Comparison of ENCODE assay signal across 3 cellular contexts in genomic region chr4:39277661-39278060, GRCh38.
DNase-seq lines count a peak whose midpoint lies in the region; ATAC-seq and TF ChIP-seq lines count a peak whose summit lies in the region.
"Not testable (repeated sequence)": the region's sequence is repeated elsewhere in the genome, so short reads cannot be mapped to it uniquely, and the experiment has no call there.

No MANE protein-coding gene starts in this region.

- not testable (repeated sequence) for TF ChIP-seq POLR2A in esophagus muscularis mucosa (IDR thresholded peaks at IDR 0.05; ENCODE audit: low read depth)

- not testable (repeated sequence) for H3K4me3 Mint-ChIP-seq in activated CD8-positive, alpha-beta memory T cell treated with anti-CD3 and anti-CD28 coated beads, Interleukin-2, amount 10 ng/mL, durations not matched to agents 7 days and 5 days

- CTCF ChIA-PET in activated CD8-positive, alpha-beta memory T cell treated with anti-CD3 and anti-CD28 coated beads, Interleukin-2, amount 10 ng/mL, durations not matched to agents 7 days and 5 days (lab: Charles Lee), result not testable (repeated sequence)

- H3K27me3 Mint-ChIP-seq in activated CD8-positive, alpha-beta memory T cell treated with anti-CD3 and anti-CD28 coated beads, Interleukin-2, amount 10 ng/mL, durations not matched to agents 7 days and 5 days, result not testable (repeated sequence)

- H3K4me3 ChIP-seq in esophagus muscularis mucosa, result not testable (repeated sequence)

- TF ChIP-seq EP300 in esophagus muscularis mucosa (IDR thresholded peaks at IDR 0.05), result not testable (repeated sequence)

- not testable (repeated sequence) for H3K4me1 ChIP-seq in esophagus muscularis mucosa

- not testable (repeated sequence) for H3K27me3 ChIP-seq in esophagus muscularis mucosa

- H3K36me3 ChIP-seq in esophagus muscularis mucosa, result peaks cover 53 to 91% (median 67%) of the 10 kb centered on the region in 4 donors

- H3K4me1 Mint-ChIP-seq in activated CD8-positive, alpha-beta memory T cell treated with anti-CD3 and anti-CD28 coated beads, Interleukin-2, amount 10 ng/mL, durations not matched to agents 7 days and 5 days, result not testable (repeated sequence)

- H3K9me3 ChIP-seq in esophagus muscularis mucosa, result not testable (repeated sequence)

- H3K27ac Mint-ChIP-seq in activated CD8-positive, alpha-beta memory T cell treated with anti-CD3 and anti-CD28 coated beads, Interleukin-2, amount 10 ng/mL, durations not matched to agents 7 days and 5 days, result not testable (repeated sequence)

- TF ChIP-seq CTCF in esophagus muscularis mucosa (IDR thresholded peaks at IDR 0.05), result not testable (repeated sequence)

- intact Hi-C loops in esophagus muscularis mucosa (cut with DNase I), result not testable (repeated sequence)

- 84% methylated on average over 6 of the region's 6 CpGs for WGBS in esophagus muscularis mucosa

- H3K9me3 Mint-ChIP-seq in activated CD8-positive, alpha-beta memory T cell treated with anti-CD3 and anti-CD28 coated beads, Interleukin-2, amount 10 ng/mL, durations not matched to agents 7 days and 5 days (ENCODE audit: low read depth), result not testable (repeated sequence)

- not testable (repeated sequence) for ATAC-seq in activated CD8-positive, alpha-beta memory T cell treated with anti-CD3 and anti-CD28 coated beads, Interleukin-2, amount 10 ng/mL, durations not matched to agents 7 days and 5 days

- peak overlapping the region; percentile 74 for H3K27ac ChIP-seq in caudate nucleus (ENCODE audit: low read depth, low read length)
- H3K27ac ChIP-seq in esophagus muscularis mucosa (replicated peaks in 1 of 4), result not testable (repeated sequence)

- H3K36me3 Mint-ChIP-seq in activated CD8-positive, alpha-beta memory T cell treated with anti-CD3 and anti-CD28 coated beads, Interleukin-2, amount 10 ng/mL, durations not matched to agents 7 days and 5 days, result not testable (repeated sequence)

- DNase-seq in activated CD8-positive, alpha-beta memory T cell treated with anti-CD3 and anti-CD28 coated beads, Interleukin-2, amount 10 ng/mL, durations not matched to agents 7 days and 5 days, result peak; percentile 18
- DNase-seq in caudate nucleus (lab: John Stamatoyannopoulos, UW), result not testable (repeated sequence)
- DNase-seq in esophagus muscularis mucosa (ENCODE audit: extremely low spot score), result peak; percentile 57
